Comparison of ENCODE assay signal across 1 cellular context in the genomic region with DNA sequence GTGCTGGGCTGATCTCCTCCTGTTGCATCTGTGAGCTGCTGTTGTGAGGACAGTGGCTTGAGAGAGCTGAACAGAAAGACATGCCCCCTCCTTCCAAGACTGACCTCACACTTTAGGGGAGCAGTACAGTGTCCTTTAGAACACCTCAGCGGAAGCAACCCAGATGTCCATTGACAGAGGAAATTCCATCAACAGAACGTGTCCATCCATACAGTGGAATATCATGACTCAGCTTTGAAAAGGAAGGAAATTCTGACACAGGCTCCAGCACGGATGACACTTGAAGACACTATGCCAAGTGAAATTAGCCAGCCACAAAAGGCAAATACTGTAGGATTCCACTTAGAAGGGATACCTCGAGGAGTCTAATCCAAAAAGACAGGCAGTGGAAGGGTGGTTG.
TF ChIP-seq lines count a peak whose summit lies in the region.

No MANE protein-coding gene starts in this region.

TF ChIP-seq in IMR-90, 13 proteins besides CTCF, POLR2A, EP300 and RAD21 (continued from another document):
- TF ChIP-seq, protein P1, sequence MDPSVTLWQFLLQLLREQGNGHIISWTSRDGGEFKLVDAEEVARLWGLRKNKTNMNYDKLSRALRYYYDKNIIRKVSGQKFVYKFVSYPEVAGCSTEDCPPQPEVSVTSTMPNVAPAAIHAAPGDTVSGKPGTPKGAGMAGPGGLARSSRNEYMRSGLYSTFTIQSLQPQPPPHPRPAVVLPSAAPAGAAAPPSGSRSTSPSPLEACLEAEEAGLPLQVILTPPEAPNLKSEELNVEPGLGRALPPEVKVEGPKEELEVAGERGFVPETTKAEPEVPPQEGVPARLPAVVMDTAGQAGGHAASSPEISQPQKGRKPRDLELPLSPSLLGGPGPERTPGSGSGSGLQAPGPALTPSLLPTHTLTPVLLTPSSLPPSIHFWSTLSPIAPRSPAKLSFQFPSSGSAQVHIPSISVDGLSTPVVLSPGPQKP (IDR thresholded peaks at IDR 0.05; ENCODE audit: borderline replicate concordance, low read depth, low read length) = no peak
- TF ChIP-seq, protein P2, sequence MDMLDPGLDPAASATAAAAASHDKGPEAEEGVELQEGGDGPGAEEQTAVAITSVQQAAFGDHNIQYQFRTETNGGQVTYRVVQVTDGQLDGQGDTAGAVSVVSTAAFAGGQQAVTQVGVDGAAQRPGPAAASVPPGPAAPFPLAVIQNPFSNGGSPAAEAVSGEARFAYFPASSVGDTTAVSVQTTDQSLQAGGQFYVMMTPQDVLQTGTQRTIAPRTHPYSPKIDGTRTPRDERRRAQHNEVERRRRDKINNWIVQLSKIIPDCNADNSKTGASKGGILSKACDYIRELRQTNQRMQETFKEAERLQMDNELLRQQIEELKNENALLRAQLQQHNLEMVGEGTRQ (IDR thresholded peaks at IDR 0.05; ENCODE audit: low read depth, low read length) = no peak
- TF ChIP-seq MXI1 (IDR thresholded peaks at IDR 0.05; ENCODE audit: borderline replicate concordance, low read depth, low read length) = no peak
- no peak for TF ChIP-seq RCOR1 (IDR thresholded peaks at IDR 0.05; ENCODE audit: insufficient replicate concordance, low read length)
- peak; percentile 29; the same call in 1 of the 2 replicates for TF ChIP-seq MAFK (IDR thresholded peaks at IDR 0.05; ENCODE audit: low read depth, low read length)
- no peak for TF ChIP-seq CEBPB (IDR thresholded peaks at IDR 0.05; ENCODE audit: low read depth, low read length)
- TF ChIP-seq SMC3 (IDR thresholded peaks at IDR 0.05; ENCODE audit: low read depth, low read length) = no peak
- TF ChIP-seq BHLHE40 (IDR thresholded peaks at IDR 0.05; ENCODE audit: low read depth, low read length) = 0 out of 2 replicates have a peak, but pooled peaks have one; percentile 2
